In the genomic region with DNA sequence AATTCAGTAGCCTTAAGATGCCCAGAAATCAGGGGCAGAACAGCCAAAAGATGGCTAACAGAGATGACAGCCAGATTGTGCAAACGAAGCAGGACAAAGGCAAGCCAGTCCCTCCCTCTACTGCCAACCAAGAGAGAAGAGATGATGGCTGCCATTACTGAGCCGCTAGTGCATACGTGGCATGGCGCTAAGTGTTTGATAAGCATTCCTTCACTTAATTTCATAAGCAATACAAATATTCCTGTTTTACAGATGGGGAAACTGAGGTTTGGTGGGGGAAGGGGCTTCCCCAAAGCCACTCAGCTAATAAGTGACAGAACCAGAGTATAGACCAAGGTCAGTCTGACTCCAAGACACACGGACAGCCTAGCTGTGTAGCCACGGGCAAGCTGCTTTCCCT, we compare ENCODE assay signal across 19 cellular contexts. TPM values are rescaled to one million over a fixed set of nuclear protein-coding genes. Genes with fewer than 3 reads are reported as not detected.
DNase-seq lines count a peak whose midpoint lies in the region; ATAC-seq, FAIRE-seq and TF ChIP-seq lines count a peak whose summit lies in the region.
"Had no signal": no experiment of that assay in that cellular context is flagged by ENCODE, and none has a peak within 500 bp of the region (broad histone marks: within the 10 kb centered on the region; RNA-seq: fewer than 3 reads in every experiment).

No MANE protein-coding gene starts in this region.

- CTCF ChIA-PET in activated CD8-positive, alpha-beta memory T cell treated with anti-CD3 and anti-CD28 coated beads, Interleukin-2, amount 10 ng/mL, durations not matched to agents 7 days and 5 days (lab: Charles Lee): no interaction called here
- CTCF ChIA-PET in activated CD8-positive, alpha-beta T cell treated with anti-CD3 and anti-CD28 coated beads for 36 hours (lab: Charles Lee): no interaction called here

- 88% methylated on average over 6 of the region's 6 CpGs for WGBS in hepatocyte (ENCODE audit: low lambda C conversion rate, missing lambda C conversion rate)

- H3K4me1 Mint-ChIP-seq in activated CD8-positive, alpha-beta memory T cell treated with anti-CD3 and anti-CD28 coated beads, Interleukin-2, amount 10 ng/mL, durations not matched to agents 7 days and 5 days: peaks cover 51% of the 10 kb centered on the region
- H3K4me1 Mint-ChIP-seq in activated CD8-positive, alpha-beta T cell treated with anti-CD3 and anti-CD28 coated beads for 36 hours (ENCODE audit: low read depth): peaks cover 72% of the 10 kb centered on the region
- peaks cover 71% of the 10 kb centered on the region for H3K4me1 Mint-ChIP-seq in stimulated activated memory B cell treated with anti-CD40 and anti-IgM and Interleukin-4, amounts not matched to agents 10 μg/mL and 1 μg/mL and 100 μg/mL, for 72 hours

- POLR2A ChIA-PET in activated CD8-positive, alpha-beta T cell treated with anti-CD3 and anti-CD28 coated beads for 36 hours (lab: Charles Lee): interaction anchor here (0.9 kb wide), 1 partner anchor 12 kb away, joined by 3 read pairs; no protein-coding TSS in a partner anchor

- H3K27ac ChIP-seq in hepatocyte: peak overlapping the region; percentile 9
- H3K27ac ChIP-seq: parathyroid adenoma, SK-N-MC had no signal

- H3K36me3 Mint-ChIP-seq in activated CD8-positive, alpha-beta memory T cell treated with anti-CD3 and anti-CD28 coated beads, Interleukin-2, amount 10 ng/mL, durations not matched to agents 7 days and 5 days: peaks cover 46% of the 10 kb centered on the region
- peaks cover 27% of the 10 kb centered on the region for H3K36me3 Mint-ChIP-seq in activated CD8-positive, alpha-beta T cell treated with anti-CD3 and anti-CD28 coated beads for 36 hours (ENCODE audit: low read depth)
- peaks cover 35% of the 10 kb centered on the region for H3K36me3 Mint-ChIP-seq in stimulated activated memory B cell treated with anti-CD40 and anti-IgM and Interleukin-4, amounts not matched to agents 10 μg/mL and 1 μg/mL and 100 μg/mL, for 72 hours
- H3K36me3 Mint-ChIP-seq: mesothelial cell of epicardium had no signal

- no peak overlapping the region for H3K4me3 Mint-ChIP-seq in activated CD8-positive, alpha-beta memory T cell treated with anti-CD3 and anti-CD28 coated beads, Interleukin-2, amount 10 ng/mL, durations not matched to agents 7 days and 5 days
- H3K4me3 Mint-ChIP-seq in activated CD8-positive, alpha-beta T cell treated with anti-CD3 and anti-CD28 coated beads for 36 hours: no peak overlapping the region
- H3K4me3 Mint-ChIP-seq in stimulated activated memory B cell treated with anti-CD40 and anti-IgM and Interleukin-4, amounts not matched to agents 10 μg/mL and 1 μg/mL and 100 μg/mL, for 72 hours: no peak overlapping the region
- H3K4me3 Mint-ChIP-seq: H9, mesothelial cell of epicardium had no signal

- no peaks in the 10 kb centered on the region for H4K20me1 ChIP-seq in hepatocyte (ENCODE audit: insufficient read depth, poor library complexity, severe bottlenecking)

- H3K9me3 Mint-ChIP-seq in activated CD8-positive, alpha-beta memory T cell treated with anti-CD3 and anti-CD28 coated beads, Interleukin-2, amount 10 ng/mL, durations not matched to agents 7 days and 5 days (ENCODE audit: low read depth): no peaks in the 10 kb centered on the region
- no peaks in the 10 kb centered on the region for H3K9me3 Mint-ChIP-seq in activated CD8-positive, alpha-beta T cell treated with anti-CD3 and anti-CD28 coated beads for 36 hours
- H3K9me3 Mint-ChIP-seq in stimulated activated memory B cell treated with anti-CD40 and anti-IgM and Interleukin-4, amounts not matched to agents 10 μg/mL and 1 μg/mL and 100 μg/mL, for 72 hours: no peaks in the 10 kb centered on the region
- H3K9me3 Mint-ChIP-seq: H9, mesothelial cell of epicardium had no signal

- FAIRE-seq in GM12892 (lab: Jason Lieb, UNC): no peak
- FAIRE-seq: A204.1, TTC549 had no signal

- TF ChIP-seq POLR2A in GM12892 (IDR thresholded peaks at IDR 0.05; ENCODE audit: low read depth, low read length): no peak

- ATAC-seq in activated CD8-positive, alpha-beta memory T cell treated with anti-CD3 and anti-CD28 coated beads, Interleukin-2, amount 10 ng/mL, durations not matched to agents 7 days and 5 days: no peak
- ATAC-seq in activated CD8-positive, alpha-beta T cell treated with anti-CD3 and anti-CD28 coated beads for 36 hours: no peak
- no peak for ATAC-seq in stimulated activated memory B cell treated with anti-CD40 and anti-IgM and Interleukin-4, amounts not matched to agents 10 μg/mL and 1 μg/mL and 100 μg/mL, for 72 hours

- no peak overlapping the region for H3K4me3 ChIP-seq in hepatocyte
- H3K4me3 ChIP-seq: SK-N-MC, spleen had no signal

- no peak overlapping the region for H2AFZ ChIP-seq in hepatocyte
- H2AFZ ChIP-seq: parathyroid adenoma had no signal

- peaks cover 2% of the 10 kb centered on the region for H3K79me2 ChIP-seq in hepatocyte
- H3K79me2 ChIP-seq: parathyroid adenoma had no signal

- TF ChIP-seq CTCF in activated CD8-positive, alpha-beta T cell treated with anti-CD3 and anti-CD28 coated beads for 36 hours (IDR thresholded peaks at IDR 0.05): no peak
- TF ChIP-seq CTCF in hepatocyte (IDR thresholded peaks at IDR 0.05; ENCODE audit: poor library complexity): no peak

- no peak overlapping the region for H3K4me2 ChIP-seq in hepatocyte

- peak overlapping the region; percentile 26 for H3K27ac Mint-ChIP-seq in activated CD8-positive, alpha-beta memory T cell treated with anti-CD3 and anti-CD28 coated beads, Interleukin-2, amount 10 ng/mL, durations not matched to agents 7 days and 5 days
- H3K27ac Mint-ChIP-seq in activated CD8-positive, alpha-beta T cell treated with anti-CD3 and anti-CD28 coated beads for 36 hours: peak overlapping the region; percentile 70
- H3K27ac Mint-ChIP-seq in stimulated activated memory B cell treated with anti-CD40 and anti-IgM and Interleukin-4, amounts not matched to agents 10 μg/mL and 1 μg/mL and 100 μg/mL, for 72 hours: peak overlapping the region; percentile 84
- H3K27ac Mint-ChIP-seq: mesothelial cell of epicardium had no signal

- no peak for DNase-seq in activated CD8-positive, alpha-beta memory T cell treated with anti-CD3 and anti-CD28 coated beads, Interleukin-2, amount 10 ng/mL, durations not matched to agents 7 days and 5 days
- no peak for DNase-seq in activated CD8-positive, alpha-beta memory T cell treated with anti-CD3 and anti-CD28 coated beads, Interleukin-2, amount 50 U/mL, for 48 hours
- DNase-seq in activated CD8-positive, alpha-beta T cell treated with anti-CD3 and anti-CD28 coated beads for 36 hours: no peak
- DNase-seq in hepatocyte (ENCODE audit: low spot score) (no peak), kidney tubule cell (ENCODE audit: low spot score) (no peak), DMS53 treated with DMSO at 0.1 percent for 48 hours (lab: John Stamatoyannopoulos, UW; ENCODE audit: unreplicated experiment) (no peak), GM12892 (ENCODE audit: insufficient read length) (no peak)
- DNase-seq: activated CD4-positive, alpha-beta T cell treated with anti-CD3 and anti-CD28 coated beads, Interleukin-2, amount 50 U/mL, for 48 hours; COR-L47; H9; spleen had no signal

- no peaks in the 10 kb centered on the region for H3K36me3 ChIP-seq in hepatocyte (replicated peaks; ENCODE audit: insufficient read depth, low read depth)

- H3K9me2 ChIP-seq in hepatocyte (replicated peaks; ENCODE audit: insufficient read depth): no peaks in the 10 kb centered on the region

- H3K9me3 ChIP-seq in hepatocyte (ENCODE audit: low read depth): no peaks in the 10 kb centered on the region
- H3K9me3 ChIP-seq: spleen had no signal

- H3K27me3 Mint-ChIP-seq in activated CD8-positive, alpha-beta memory T cell treated with anti-CD3 and anti-CD28 coated beads, Interleukin-2, amount 10 ng/mL, durations not matched to agents 7 days and 5 days: no peaks in the 10 kb centered on the region
- H3K27me3 Mint-ChIP-seq in activated CD8-positive, alpha-beta T cell treated with anti-CD3 and anti-CD28 coated beads for 36 hours: no peaks in the 10 kb centered on the region
- no peaks in the 10 kb centered on the region for H3K27me3 Mint-ChIP-seq in stimulated activated memory B cell treated with anti-CD40 and anti-IgM and Interleukin-4, amounts not matched to agents 10 μg/mL and 1 μg/mL and 100 μg/mL, for 72 hours

- H3K4me1 ChIP-seq in hepatocyte (ENCODE audit: insufficient read depth): peaks cover 30% of the 10 kb centered on the region

- no peaks in the 10 kb centered on the region for H3K27me3 ChIP-seq in hepatocyte

- intact Hi-C loops in activated CD8-positive, alpha-beta T cell treated with anti-CD3 and anti-CD28 coated beads for 36 hours (cut with micrococcal nuclease): no loop called here

RNA-seq across cellular contexts. Expression of a gene that starts 44.1 kb away (rescaled TPM):
- total RNA-seq in activated CD8-positive, alpha-beta memory T cell treated with anti-CD3 and anti-CD28 coated beads, Interleukin-2, amount 10 ng/mL, durations not matched to agents 7 days and 5 days: 100 to 1,000 TPM; 223 to 327 TPM
- 100 to 1,000 TPM; 142 to 143 TPM for total RNA-seq in activated CD8-positive, alpha-beta T cell treated with anti-CD3 and anti-CD28 coated beads for 36 hours
- 5.2 and 19.3 TPM in 2 replicates for total RNA-seq in hepatocyte
- polyA plus RNA-seq in hepatocyte: 11.3 and 18.0 TPM in 2 replicates
- polyA plus RNA-seq in GM12892 (2012; ENCODE audit: missing spikeins): 30.6 TPM

RNA-seq across cellular contexts. Expression of a gene that starts 50.1 kb away (rescaled TPM):
- not detected for total RNA-seq in activated CD8-positive, alpha-beta memory T cell treated with anti-CD3 and anti-CD28 coated beads, Interleukin-2, amount 10 ng/mL, durations not matched to agents 7 days and 5 days
- not detected for total RNA-seq in activated CD8-positive, alpha-beta T cell treated with anti-CD3 and anti-CD28 coated beads for 36 hours
- total RNA-seq in hepatocyte: not detected in 2 replicates
- not detected in 2 replicates for polyA plus RNA-seq in hepatocyte
- not detected for polyA plus RNA-seq in GM12892 (2012; ENCODE audit: missing spikeins)
- total RNA-seq: G401, H9, mesothelial cell of epicardium, spleen, subcutaneous adipose tissue had no signal
- polyA plus RNA-seq: spleen had no signal

Comparison
In these comparisons a context has a peak if more than half of its experiments do, and no peak if none do; other contexts are left out.
1. H3K27ac Mint-ChIP-seq: peak in every context shown above with its lines; median percentile 84 in stimulated activated memory B cell treated with anti-CD40 and anti-IgM and Interleukin-4, amounts not matched to agents 10 μg/mL and 1 μg/mL and 100 μg/mL, for 72 hours; 70 in activated CD8-positive, alpha-beta T cell treated with anti-CD3 and anti-CD28 coated beads for 36 hours; 26 in activated CD8-positive, alpha-beta memory T cell treated with anti-CD3 and anti-CD28 coated beads, Interleukin-2, amount 10 ng/mL, durations not matched to agents 7 days and 5 days.